In genomic region chr1:33331444-33332356, GRCh38 we compare ENCODE assay signal across 20 cellular contexts. TPM values are rescaled to one million over a fixed set of nuclear protein-coding genes. Genes with fewer than 3 reads are reported as not detected.
DNase-seq lines count a peak whose midpoint lies in the region; ATAC-seq and TF ChIP-seq lines count a peak whose summit lies in the region.
"Had no signal": no experiment of that assay in that cellular context is flagged by ENCODE, and none has a peak within 500 bp of the region (broad histone marks: within the 10 kb centered on the region; RNA-seq: fewer than 3 reads in every experiment).

No MANE protein-coding gene starts in this region.

- H3K9me3 Mint-ChIP-seq in stimulated activated naive CD8-positive, alpha-beta T cell treated with anti-CD3 and anti-CD28 coated beads, Interleukin-15, amount 100 ng/mL, for 72 hours: no peaks in the 10 kb centered on the region

- 60 to 62% methylated on average over 9 to 10 of the region's 10 CpGs for WGBS in upper lobe of left lung, 2 donors

- H3K4me2 ChIP-seq in fibroblast of lung (ENCODE audit: extremely low read depth, insufficient read depth, low read length): no peak overlapping the region

- H3K9ac ChIP-seq in fibroblast of lung (ENCODE audit: insufficient read depth, low read length): peak overlapping the region; percentile 32

- no peak overlapping the region for H3K4me3 ChIP-seq in fibroblast of lung (replicated peaks in 1 of 4; ENCODE audit: control extremely low read depth in 1 of 4, insufficient read depth in 1 of 4, low read depth in 3 of 4, low read length in 4 of 4)
- peak overlapping the region; percentile 15 to 33 for H3K4me3 ChIP-seq in neutrophil (ENCODE audit: low read depth in 1 of 2, low read length in 1 of 2)
- no peak overlapping the region for H3K4me3 ChIP-seq in upper lobe of left lung
- H3K4me3 ChIP-seq: cardiac muscle cell, GM12878, pancreas had no signal

- peak overlapping the region; percentile 88 for H3K27ac ChIP-seq in fibroblast of lung (ENCODE audit: insufficient read depth, low read length)
- H3K27ac ChIP-seq in neutrophil: peak overlapping the region; percentile 96
- H3K27ac ChIP-seq in upper lobe of left lung: peak overlapping the region; percentile 86 to 99 (median 94)
- H3K27ac ChIP-seq: cardiac muscle cell had no signal

- TF ChIP-seq CTCF in fibroblast of lung (conservative IDR thresholded peaks at IDR 0.05 in 1 of 2, IDR thresholded peaks at IDR 0.05 in 1 of 2; ENCODE audit: low read depth in 1 of 2, low read length in 2 of 2): no peak
- TF ChIP-seq CTCF in neutrophil (IDR thresholded peaks at IDR 0.05): no peak
- no peak for TF ChIP-seq CTCF in upper lobe of left lung (IDR thresholded peaks at IDR 0.05)

- H3K27me3 Mint-ChIP-seq in stimulated activated naive CD8-positive, alpha-beta T cell treated with anti-CD3 and anti-CD28 coated beads, Interleukin-15, amount 100 ng/mL, for 72 hours: no peaks in the 10 kb centered on the region

- H3K27ac Mint-ChIP-seq in stimulated activated naive CD8-positive, alpha-beta T cell treated with anti-CD3 and anti-CD28 coated beads, Interleukin-15, amount 100 ng/mL, for 72 hours: peak overlapping the region in 1 of 2 donors; percentile 66

- H3K36me3 ChIP-seq in fibroblast of lung (ENCODE audit: control insufficient read depth, insufficient read depth, low read length) (peaks cover 50% of the 10 kb centered on the region), neutrophil (peaks cover 79% of the 10 kb centered on the region), upper lobe of left lung (peaks cover 43 to 82% (median 64%) of the 10 kb centered on the region in 4 donors)

- no peak overlapping the region for H3K4me3 Mint-ChIP-seq in stimulated activated naive CD8-positive, alpha-beta T cell treated with anti-CD3 and anti-CD28 coated beads, Interleukin-15, amount 100 ng/mL, for 72 hours

- H3K4me1 ChIP-seq in fibroblast of lung (ENCODE audit: control insufficient read depth, extremely low read depth, insufficient read depth, low read length) (peaks cover 66% of the 10 kb centered on the region), neutrophil (ENCODE audit: control insufficient read depth in 1 of 2, insufficient read depth in 1 of 2, low read depth in 1 of 2, low read length in 1 of 2) (peaks cover 96 to 99% of the 10 kb centered on the region in 2 experiments), upper lobe of left lung (peaks cover 76 to 87% (median 80%) of the 10 kb centered on the region in 4 donors)

- peaks cover 16% of the 10 kb centered on the region for H3K4me1 Mint-ChIP-seq in stimulated activated naive CD8-positive, alpha-beta T cell treated with anti-CD3 and anti-CD28 coated beads, Interleukin-15, amount 100 ng/mL, for 72 hours

- no peak for TF ChIP-seq POLR2A in upper lobe of left lung (IDR thresholded peaks at IDR 0.05)

- ATAC-seq in Right ventricle myocardium inferior (peak; percentile 9), left ventricle myocardium superior (no peak), upper lobe of left lung (ENCODE audit: low FRiP score in 2 of 2) (no peak), HG02938 (IDR thresholded peaks at IDR 0.05; ENCODE audit: unreplicated experiment) (no peak)
- ATAC-seq in stimulated activated naive CD8-positive, alpha-beta T cell treated with anti-CD3 and anti-CD28 coated beads, Interleukin-15, amount 100 ng/mL, for 72 hours: no peak
- ATAC-seq: GM12878 had no signal

- H3K79me2 ChIP-seq in fibroblast of lung (ENCODE audit: control insufficient read depth, insufficient read depth, low read length): peaks cover 80% of the 10 kb centered on the region

- H4K20me1 ChIP-seq in fibroblast of lung (ENCODE audit: control insufficient read depth, extremely low read depth, insufficient read depth, low read length): no peaks in the 10 kb centered on the region

- DNase-seq in Right ventricle myocardium inferior (ENCODE audit: missing footprints): no peak
- no peak for DNase-seq in left ventricle myocardium superior
- DNase-seq in fibroblast of lung (ENCODE audit: low read depth in 2 of 2): no peak
- no peak for DNase-seq in upper lobe of left lung
- no peak for DNase-seq in stimulated activated naive CD8-positive, alpha-beta T cell treated with anti-CD3 and anti-CD28 coated beads, Interleukin-15, amount 100 ng/mL, for 72 hours
- no peak for DNase-seq in SW480 (ENCODE audit: low spot score)
- DNase-seq: ACHN; activated CD4-positive, CD25-positive, alpha-beta regulatory T cell; activated T-cell treated with anti-CD3 and anti-CD28 coated beads, Interleukin-2, amount 50 U/mL, for 48 hours; H7; kidney glomerular epithelial cell; NCI-H1105 treated with DMSO at 0.1 percent for 48 hours; NCI-H69; pancreas had no signal

- TF ChIP-seq EP300 in upper lobe of left lung (IDR thresholded peaks at IDR 0.05): peak in 1 of 4 donors; percentile 18

- no peaks in the 10 kb centered on the region for H3K27me3 ChIP-seq in fibroblast of lung (ENCODE audit: control insufficient read depth, insufficient read depth, low read length)
- no peaks in the 10 kb centered on the region for H3K27me3 ChIP-seq in neutrophil
- H3K27me3 ChIP-seq in upper lobe of left lung: no peaks in the 10 kb centered on the region
- H3K27me3 ChIP-seq: cardiac muscle cell, pancreas had no signal

- intact Hi-C loops in Right ventricle myocardium inferior (cut with DNase I) (loop anchor here (2.0 kb wide), 1 partner anchor 35 kb away; no protein-coding TSS in a partner anchor), left ventricle myocardium superior (cut with micrococcal nuclease) (no loop called here)

- no peaks in the 10 kb centered on the region for H3K9me3 ChIP-seq in fibroblast of lung (ENCODE audit: control insufficient read depth, insufficient read depth, low read depth, low read length)
- no peaks in the 10 kb centered on the region for H3K9me3 ChIP-seq in neutrophil
- no peaks in the 10 kb centered on the region for H3K9me3 ChIP-seq in upper lobe of left lung
- H3K9me3 ChIP-seq: pancreas had no signal

- no peak overlapping the region for H2AFZ ChIP-seq in fibroblast of lung (ENCODE audit: low read length)

RNA-seq across cellular contexts. Expression of gene A3GALT2, which starts 10.8 kb away (rescaled TPM):
- not detected for total RNA-seq in Right ventricle myocardium inferior
- not detected for total RNA-seq in left ventricle myocardium superior
- not detected in 2 replicates for total RNA-seq in fibroblast of lung
- polyA plus RNA-seq in fibroblast of lung: not detected in 2 replicates
- not detected in 2 replicates for polyA plus RNA-seq in fibroblast of lung (2012)
- polyA minus RNA-seq in fibroblast of lung (ENCODE audit: low replicate concordance): not detected in 2 replicates
- under 1 TPM in 2 of 6 donors, not detected in 4; 0.79 to 0.91 TPM for total RNA-seq in upper lobe of left lung
- total RNA-seq: cardiac muscle cell, GM12878, H7, pancreas, SK-MEL-5 had no signal
- polyA plus RNA-seq: GM12878, thymus had no signal

Comparison
In these comparisons a context has a peak if more than half of its experiments do, and no peak if none do; other contexts are left out.
1. H3K4me3 ChIP-seq: peak in neutrophil (2 of 2); none in fibroblast of lung (0 of 4) and upper lobe of left lung (0 of 4).
2. Peak in every context shown above with its lines, with median percentiles within 50 percentile points of each other: H3K27ac ChIP-seq.